ENCODE assay signal across 9 cellular contexts in genomic region chr1:100131623-100132022, GRCh38. TPM values are rescaled to one million over a fixed set of nuclear protein-coding genes. Genes with fewer than 3 reads are reported as not detected.
DNase-seq lines count a peak whose midpoint lies in the region; ATAC-seq, FAIRE-seq and TF ChIP-seq lines count a peak whose summit lies in the region.
"Had no signal": no experiment of that assay in that cellular context is flagged by ENCODE, and none has a peak within 500 bp of the region (broad histone marks: within the 10 kb centered on the region; RNA-seq: fewer than 3 reads in every experiment).

No MANE protein-coding gene starts in this region.

- H3K9me2 ChIP-seq in OCI-LY1 (ENCODE audit: low read depth, low read length), result no peaks in the 10 kb centered on the region

- ATAC-seq in psoas muscle, result no peak
- no peak for ATAC-seq in HG03521 (IDR thresholded peaks at IDR 0.05; ENCODE audit: unreplicated experiment)
- ATAC-seq in GM21390 (IDR thresholded peaks at IDR 0.05; ENCODE audit: unreplicated experiment), result no peak

- peaks cover 6% of the 10 kb centered on the region for H3K27me3 Mint-ChIP-seq in endothelial cell (ENCODE audit: unreplicated experiment)

- no peak overlapping the region for H2AFZ ChIP-seq in OCI-LY1 (ENCODE audit: low read length)

- H3K9me3 ChIP-seq in OCI-LY1 (ENCODE audit: low read length) (no peaks in the 10 kb centered on the region), psoas muscle (no peaks in the 10 kb centered on the region)
- H3K9me3 ChIP-seq: vagina had no signal

- peak; percentile 56 for FAIRE-seq in GM12892 (lab: Jason Lieb, UNC)

- H3K27ac Mint-ChIP-seq in endothelial cell (ENCODE audit: unreplicated experiment), result no peak overlapping the region

- peak overlapping the region; percentile 68 for H3K9ac ChIP-seq in OCI-LY1 (ENCODE audit: low read length)

- TF ChIP-seq CTCF in OCI-LY1 (IDR thresholded peaks at IDR 0.05; ENCODE audit: low read length), result no peak
- TF ChIP-seq CTCF in endothelial cell (IDR thresholded peaks at IDR 0.05; ENCODE audit: unreplicated experiment), result no peak
- no peak for TF ChIP-seq CTCF in psoas muscle (IDR thresholded peaks at IDR 0.05)

- H3F3A ChIP-seq in OCI-LY1 (ENCODE audit: insufficient read depth, low read length), result no peaks in the 10 kb centered on the region

- intact Hi-C loops in psoas muscle (cut with DNase I), result loop anchor here in 1 of 2 donors (5.0 kb wide), 3 partner anchors 116 to 321 kb away; partner anchors contain the start of genes CDC14A and DBT

- peaks cover 81% of the 10 kb centered on the region for H3K79me2 ChIP-seq in OCI-LY1 (ENCODE audit: insufficient read depth, low read length)

- no peak overlapping the region for H3K27ac ChIP-seq in OCI-LY1 (ENCODE audit: low read depth, low read length, poor library complexity, severe bottlenecking)
- H3K27ac ChIP-seq in psoas muscle, result no peak overlapping the region

- H3K4me3 Mint-ChIP-seq in endothelial cell (ENCODE audit: unreplicated experiment), result peak overlapping the region; percentile 99

- no peaks in the 10 kb centered on the region for H4K20me1 ChIP-seq in OCI-LY1 (ENCODE audit: insufficient read depth, low read length)

- H3K36me3 ChIP-seq in OCI-LY1 (ENCODE audit: insufficient read depth, low read length) (peaks cover 5% of the 10 kb centered on the region; the same call in 1 of the 2 replicates), psoas muscle (ENCODE audit: insufficient read depth in 1 of 2, low read depth in 1 of 2) (peaks cover 0 to 1% of the 10 kb centered on the region in 2 donors)
- H3K36me3 ChIP-seq: vagina had no signal

- 69 to 78% (median 76%) methylated on average over 8 of the region's 8 CpGs for WGBS in psoas muscle, 3 donors

- H3K4me3 ChIP-seq in OCI-LY1 (ENCODE audit: low read depth, low read length, poor library complexity, severe bottlenecking), result peak overlapping the region; percentile 74
- peak overlapping the region; percentile 92 for H3K4me3 ChIP-seq in psoas muscle

- DNase-seq in GM12892 (ENCODE audit: insufficient read length) (no peak), endothelial cell (ENCODE audit: low spot score) (no peak), psoas muscle (no peak), COLO668 (lab: John Stamatoyannopoulos, UW; ENCODE audit: unreplicated experiment) (no peak)
- DNase-seq: right cardiac atrium had no signal

- H3K4me1 ChIP-seq in OCI-LY1 (ENCODE audit: insufficient read depth, low read length, severe bottlenecking) (peaks cover 42% of the 10 kb centered on the region), psoas muscle (peaks cover 30% of the 10 kb centered on the region)

- no peak for TF ChIP-seq POLR2A in GM12892 (IDR thresholded peaks at IDR 0.05; ENCODE audit: low read depth, low read length)

- no peaks in the 10 kb centered on the region for H3K9me3 Mint-ChIP-seq in endothelial cell (ENCODE audit: unreplicated experiment)

- H3K36me3 Mint-ChIP-seq in endothelial cell (ENCODE audit: low read depth, unreplicated experiment), result no peaks in the 10 kb centered on the region

- peak overlapping the region; percentile 95 for H3K4me2 ChIP-seq in OCI-LY1 (ENCODE audit: low read length)

- no peaks in the 10 kb centered on the region for H3K27me3 ChIP-seq in OCI-LY1 (ENCODE audit: insufficient read depth, low read length)
- H3K27me3 ChIP-seq in psoas muscle (ENCODE audit: insufficient read depth in 3 of 3, low read length in 2 of 3), result no peaks in the 10 kb centered on the region
- H3K27me3 ChIP-seq: vagina had no signal

- H3K4me1 Mint-ChIP-seq in endothelial cell (ENCODE audit: unreplicated experiment), result peaks cover 10% of the 10 kb centered on the region

RNA-seq across cellular contexts. Expression of gene SASS6, which starts 1.1 kb away (rescaled TPM):
- polyA plus RNA-seq in GM12892 (2012; ENCODE audit: missing spikeins), result 8.1 TPM
- total RNA-seq in endothelial cell (ENCODE audit: unreplicated experiment), result 6.1 TPM
- total RNA-seq in psoas muscle, result 1 to 10 TPM; 1.1 to 1.5 (median 1.3) TPM
- 1 to 10 TPM; 1.4 to 2.4 (median 1.7) TPM for polyA plus RNA-seq in psoas muscle

RNA-seq across cellular contexts. Expression of gene TRMT13, which starts 1.3 kb away (rescaled TPM):
- 13.1 TPM for polyA plus RNA-seq in GM12892 (2012; ENCODE audit: missing spikeins)
- 10.5 TPM for total RNA-seq in endothelial cell (ENCODE audit: unreplicated experiment)
- total RNA-seq in psoas muscle, result 10 to 100 TPM in 1 of 4 donors, 1 to 10 TPM in 3; 4.9 to 12.4 (median 8.6) TPM
- polyA plus RNA-seq in psoas muscle, result 10 to 100 TPM in 1 of 3 donors, 1 to 10 TPM in 2; 7.7 to 15.2 (median 9.2) TPM

RNA-seq across cellular contexts. Expression of gene LRRC39, which starts 46.4 kb away (rescaled TPM):
- 0.72 TPM for polyA plus RNA-seq in GM12892 (2012; ENCODE audit: missing spikeins)
- total RNA-seq in endothelial cell (ENCODE audit: unreplicated experiment) (0.64 TPM), psoas muscle (100 to 1,000 TPM in 3 of 4 donors, 10 to 100 TPM in 1; 92.5 to 227 (median 132) TPM)
- polyA plus RNA-seq in psoas muscle, result 10 to 100 TPM; 27.7 to 89.3 (median 59.1) TPM

Comparison
In these comparisons a context has a peak if more than half of its experiments do, and no peak if none do; other contexts are left out.
1. RNA of gene LRRC39, which starts 46.4 kb away (total RNA-seq): 92.5 to 227 TPM in psoas muscle; 0.64 TPM in endothelial cell (single experiment); every median in the first group is over 10 times any median in the second.